In genomic region chr9:1870915-1871314, GRCh38 we compare ENCODE assay signal across 23 cellular contexts.
"Had no signal": no experiment of that assay in that cellular context is flagged by ENCODE, and none has a peak within 500 bp of the region (broad histone marks: within the 10 kb centered on the region; RNA-seq: fewer than 3 reads in every experiment).

No MANE protein-coding gene starts in this region.

- H3K36me3 Mint-ChIP-seq: activated naive CD4-positive, alpha-beta T cell treated with anti-CD3 and anti-CD28 coated beads, Interleukin-2, amount 50 U/mL, for 24 hours; WTC11 had no signal

- ATAC-seq: activated CD8-positive, alpha-beta T cell treated with anti-CD3 and anti-CD28 coated beads, Interleukin-2, amount 10 ng/mL, durations not matched to agents 7 days and 5 days; body of pancreas had no signal

- H3K4me2 ChIP-seq: PC-9 had no signal

- H3K27me3 Mint-ChIP-seq: activated naive CD4-positive, alpha-beta T cell treated with anti-CD3 and anti-CD28 coated beads, Interleukin-2, amount 50 U/mL, for 24 hours had no signal

- H3K27ac ChIP-seq: ascending aorta, body of pancreas, PC-9 had no signal

- H3K36me3 ChIP-seq: ascending aorta had no signal

- H3K27me3 ChIP-seq: ascending aorta, body of pancreas had no signal

- H3K4me3 Mint-ChIP-seq: activated CD8-positive, alpha-beta T cell treated with anti-CD3 and anti-CD28 coated beads, Interleukin-2, amount 10 ng/mL, durations not matched to agents 7 days and 5 days; activated naive CD4-positive, alpha-beta T cell treated with anti-CD3 and anti-CD28 coated beads, Interleukin-2, amount 50 U/mL, for 24 hours; activated T-helper 1 cell treated with anti-CD3 and anti-CD28 coated beads, Interleukin-12 subunit alpha, Interleukin-12 subunit beta, Interleukin-2, Interleukin-4 antibody, amounts not matched to agents 30 ng/mL and 10 ng/mL and 1 ng/mL, durations not matched to agents 14 hours and 24 hours and 36 hours; T-helper 1 cell treated with Interleukin-12 subunit alpha and Interleukin-12 subunit beta and Interleukin-4 antibody, amounts not matched to agents 30 μg/mL and 1 μg/mL, for 36 hours; WTC11 had no signal

- H3K27ac Mint-ChIP-seq: activated CD8-positive, alpha-beta T cell treated with anti-CD3 and anti-CD28 coated beads, Interleukin-2, amount 10 ng/mL, durations not matched to agents 7 days and 5 days; activated naive CD4-positive, alpha-beta T cell treated with anti-CD3 and anti-CD28 coated beads, Interleukin-2, amount 50 U/mL, for 24 hours; activated T-helper 1 cell treated with anti-CD3 and anti-CD28 coated beads, Interleukin-12 subunit alpha, Interleukin-12 subunit beta, Interleukin-2, Interleukin-4 antibody, amounts not matched to agents 30 ng/mL and 10 ng/mL and 1 ng/mL, durations not matched to agents 14 hours and 24 hours and 36 hours; T-helper 1 cell treated with Interleukin-12 subunit alpha and Interleukin-12 subunit beta and Interleukin-4 antibody, amounts not matched to agents 30 μg/mL and 1 μg/mL, for 36 hours; WTC11 had no signal

- H3K4me3 ChIP-seq: ascending aorta, body of pancreas, PC-9 had no signal

- H3K4me1 ChIP-seq: ascending aorta, body of pancreas had no signal

- H3K9me3 Mint-ChIP-seq: activated naive CD4-positive, alpha-beta T cell treated with anti-CD3 and anti-CD28 coated beads, Interleukin-2, amount 50 U/mL, for 24 hours; activated T-helper 1 cell treated with anti-CD3 and anti-CD28 coated beads, Interleukin-12 subunit alpha, Interleukin-12 subunit beta, Interleukin-2, Interleukin-4 antibody, amounts not matched to agents 30 ng/mL and 10 ng/mL and 1 ng/mL, durations not matched to agents 14 hours and 24 hours and 36 hours; T-helper 1 cell treated with Interleukin-12 subunit alpha and Interleukin-12 subunit beta and Interleukin-4 antibody, amounts not matched to agents 30 μg/mL and 1 μg/mL, for 36 hours had no signal

- DNase-seq: activated CD4-positive, alpha-beta T cell treated with anti-CD3 and anti-CD28 coated beads for 48 hours; activated CD4-positive, alpha-beta T cell treated with anti-CD3 and anti-CD28 coated beads, Interleukin-2, amount 50 U/mL, for 4 hours; activated CD4-positive, CD25-positive, alpha-beta regulatory T cell treated with anti-CD3 and anti-CD28 coated beads, Interleukin-2, amount 50 U/mL, for 72 hours; activated CD8-positive, alpha-beta memory T cell treated with anti-CD3 and anti-CD28 coated beads, Interleukin-2, amount 50 U/mL, for 48 hours; activated CD8-positive, alpha-beta T cell treated with anti-CD3 and anti-CD28 coated beads, Interleukin-2, amount 10 ng/mL, durations not matched to agents 7 days and 5 days; activated effector memory CD4-positive, alpha-beta T cell treated with Interleukin-2 at 50 U/mL for 16 hours; activated naive CD4-positive, alpha-beta T cell; activated T-cell treated with anti-CD3 and anti-CD28 coated beads, Interleukin-2, amount 50 U/mL, for 1 hour; amniotic stem cell; body of pancreas; NCI-H1417; NCI-H2029 treated with DMSO at 0.1 percent for 48 hours; NCI-H345; NCI-H510A; NCI-H526 treated with DMSO at 0.1 percent for 48 hours; NCI-H82; PC-9; SHP77 treated with DMSO at 0.1 percent for 48 hours had no signal

- H3K9me3 ChIP-seq: ascending aorta, body of pancreas had no signal

- H2AFZ ChIP-seq: PC-9 had no signal
